Comparison of ENCODE assay signal across 17 cellular contexts in the genomic region with DNA sequence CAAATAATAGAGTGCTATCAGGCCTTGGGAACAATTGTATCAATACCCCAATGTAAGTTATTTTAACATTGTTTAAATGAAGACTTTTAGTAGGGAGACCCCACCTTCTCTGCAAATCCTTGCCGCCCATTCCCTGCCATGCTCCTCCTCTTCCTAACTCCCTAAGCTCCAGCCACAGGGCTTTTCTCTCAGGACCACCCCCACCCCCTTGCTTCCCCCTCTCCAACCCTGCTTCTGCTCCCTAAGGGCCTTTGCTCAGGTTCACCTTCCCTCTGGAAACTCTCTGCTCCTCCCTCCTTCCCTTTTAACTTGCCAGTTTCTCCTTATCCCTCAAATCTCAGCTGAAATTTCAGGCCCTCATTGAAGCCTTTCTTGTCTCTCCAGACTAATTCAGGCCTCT. TPM values are rescaled to one million over a fixed set of nuclear protein-coding genes. Genes with fewer than 3 reads are reported as not detected.
A peak's percentile ranks its signal among the peaks of the same experiment; 100 is the strongest.
DNase-seq lines count a peak whose midpoint lies in the region; ATAC-seq, FAIRE-seq and TF ChIP-seq lines count a peak whose summit lies in the region.
"Had no signal": no experiment of that assay in that cellular context is flagged by ENCODE, and none has a peak within 500 bp of the region (broad histone marks: within the 10 kb centered on the region; RNA-seq: fewer than 3 reads in every experiment).

No MANE protein-coding gene starts in this region.

- H3K79me2 ChIP-seq in GM23338 (replicated peaks; ENCODE audit: insufficient read depth), result no peaks in the 10 kb centered on the region
- H3K79me2 ChIP-seq in hepatocyte, result no peaks in the 10 kb centered on the region

- no peaks in the 10 kb centered on the region for H3K9me3 ChIP-seq in hepatocyte (ENCODE audit: low read depth)
- H3K9me3 ChIP-seq in small intestine (ENCODE audit: control insufficient read depth, low read depth), result no peaks in the 10 kb centered on the region

- no peak overlapping the region for H3K27ac Mint-ChIP-seq in GM23338
- H3K27ac Mint-ChIP-seq in WTC11, result no peak overlapping the region
- H3K27ac Mint-ChIP-seq: CD4-positive, alpha-beta T cell; H9; IgD-negative memory B cell had no signal

- no peaks in the 10 kb centered on the region for H3K36me3 Mint-ChIP-seq in GM23338 (ENCODE audit: low read depth)
- peaks cover 3% of the 10 kb centered on the region for H3K36me3 Mint-ChIP-seq in WTC11

- H3K9me2 ChIP-seq in GM23338 (ENCODE audit: insufficient read depth) (no peaks in the 10 kb centered on the region), hepatocyte (replicated peaks; ENCODE audit: insufficient read depth) (no peaks in the 10 kb centered on the region)

- H3K4me1 Mint-ChIP-seq in GM23338 (peaks cover 4% of the 10 kb centered on the region; the same call in 2 of the 3 replicates), WTC11 (no peaks in the 10 kb centered on the region)
- H3K4me1 Mint-ChIP-seq: IgD-negative memory B cell had no signal

- H3K27ac ChIP-seq in GM23338 (ENCODE audit: low read depth) (no peak overlapping the region), hepatocyte (peak overlapping the region; percentile 14), small intestine (ENCODE audit: low read depth in 1 of 2, low read length in 1 of 2) (no peak overlapping the region)
- H3K27ac ChIP-seq: C4-2B had no signal

- no peak overlapping the region for H3K4me3 ChIP-seq in GM23338
- H3K4me3 ChIP-seq in hepatocyte, result no peak overlapping the region
- H3K4me3 ChIP-seq in small intestine (ENCODE audit: low read depth in 1 of 2, low read length in 2 of 2), result no peak overlapping the region

- H3K27me3 ChIP-seq in GM23338 (ENCODE audit: insufficient read depth) (no peaks in the 10 kb centered on the region), hepatocyte (no peaks in the 10 kb centered on the region), small intestine (ENCODE audit: control insufficient read depth in 2 of 2, insufficient read depth in 2 of 2, low read length in 2 of 2) (no peaks in the 10 kb centered on the region)

- no peaks in the 10 kb centered on the region for H4K20me1 ChIP-seq in GM23338 (replicated peaks; ENCODE audit: insufficient read depth)
- H4K20me1 ChIP-seq in hepatocyte (ENCODE audit: insufficient read depth, poor library complexity, severe bottlenecking), result no peaks in the 10 kb centered on the region

- CTCF ChIA-PET in WTC11 (lab: Charles Lee), result interaction anchor here (0.5 kb wide), 1 partner anchor 238 kb away, joined by 3 read pairs; no protein-coding TSS in a partner anchor

- TF ChIP-seq CTCF in GM23338 (conservative IDR thresholded peaks at IDR 0.05; ENCODE audit: low read depth in 2 of 2) (no peak), WTC11 (IDR thresholded peaks at IDR 0.05) (no peak), hepatocyte (IDR thresholded peaks at IDR 0.05; ENCODE audit: poor library complexity) (no peak)

- H3K4me3 Mint-ChIP-seq in GM23338 (no peak overlapping the region), WTC11 (no peak overlapping the region)
- H3K4me3 Mint-ChIP-seq: CD4-positive, alpha-beta T cell; H9; IgD-negative memory B cell had no signal

- 88% methylated on average over 1 of the region's 1 CpG for WGBS in hepatocyte (ENCODE audit: low lambda C conversion rate, missing lambda C conversion rate)
- 71 to 90% (median 82%) methylated on average over 1 of the region's 1 CpG for WGBS in small intestine, 3 donors

- no peaks in the 10 kb centered on the region for H3F3A ChIP-seq in GM23338 (replicated peaks; ENCODE audit: low read depth)

- ATAC-seq in GM23338, result peak; percentile 63
- peak; percentile 57 for ATAC-seq in WTC11
- ATAC-seq in HG03571 (IDR thresholded peaks at IDR 0.05; ENCODE audit: unreplicated experiment), result no peak
- ATAC-seq in GM19035 (IDR thresholded peaks at IDR 0.05; ENCODE audit: unreplicated experiment), result no peak
- ATAC-seq: HepG2 had no signal

- H3K36me3 ChIP-seq in GM23338 (ENCODE audit: insufficient read depth) (no peaks in the 10 kb centered on the region), hepatocyte (replicated peaks; ENCODE audit: insufficient read depth, low read depth) (no peaks in the 10 kb centered on the region), small intestine (ENCODE audit: control insufficient read depth in 2 of 2, insufficient read depth in 2 of 2, low read length in 2 of 2) (no peaks in the 10 kb centered on the region)

- peak; percentile 19 for DNase-seq in GM23338 (ENCODE audit: low spot score)
- no peak for DNase-seq in WTC11 (ENCODE audit: low spot score)
- DNase-seq in hepatocyte (ENCODE audit: low spot score), result no peak
- no peak for DNase-seq in small intestine
- DNase-seq: AML-193; Caco-2; CD4-positive, alpha-beta T cell; GOT3; H9 had no signal

- FAIRE-seq in small intestine (lab: Jason Lieb, UNC), result no peak
- FAIRE-seq: A204.1, G401.6, GM12891, HepG2 had no signal

- H3K4me2 ChIP-seq in GM23338 (no peak overlapping the region), hepatocyte (no peak overlapping the region)

- H2AFZ ChIP-seq in GM23338 (peak overlapping the region; percentile 44), hepatocyte (no peak overlapping the region)

- H3K4me1 ChIP-seq in GM23338 (ENCODE audit: insufficient read depth) (no peaks in the 10 kb centered on the region; the same call in 1 of the 2 replicates), hepatocyte (ENCODE audit: insufficient read depth) (no peaks in the 10 kb centered on the region), small intestine (ENCODE audit: control insufficient read depth in 2 of 2, insufficient read depth in 1 of 2, low read depth in 1 of 2, low read length in 1 of 2) (no peaks in the 10 kb centered on the region)
- H3K4me1 ChIP-seq: Caco-2 had no signal

- POLR2A ChIA-PET in WTC11 (lab: Charles Lee), result no interaction called here

- peaks cover 5% of the 10 kb centered on the region for H3K27me3 Mint-ChIP-seq in GM23338 (ENCODE audit: insufficient read depth, low read depth, poor library complexity)
- no peaks in the 10 kb centered on the region; the same call in 1 of the 2 replicates for H3K27me3 Mint-ChIP-seq in WTC11 (ENCODE audit: low read depth)

- H3K9me3 Mint-ChIP-seq in GM23338, result peaks cover 4% of the 10 kb centered on the region; the same call in 1 of the 3 replicates
- peaks cover 9% of the 10 kb centered on the region for H3K9me3 Mint-ChIP-seq in WTC11

TF ChIP-seq in GM23338, 12 proteins besides CTCF, POLR2A, EP300 and RAD21 (continues in another document):
- TF ChIP-seq, protein P1, sequence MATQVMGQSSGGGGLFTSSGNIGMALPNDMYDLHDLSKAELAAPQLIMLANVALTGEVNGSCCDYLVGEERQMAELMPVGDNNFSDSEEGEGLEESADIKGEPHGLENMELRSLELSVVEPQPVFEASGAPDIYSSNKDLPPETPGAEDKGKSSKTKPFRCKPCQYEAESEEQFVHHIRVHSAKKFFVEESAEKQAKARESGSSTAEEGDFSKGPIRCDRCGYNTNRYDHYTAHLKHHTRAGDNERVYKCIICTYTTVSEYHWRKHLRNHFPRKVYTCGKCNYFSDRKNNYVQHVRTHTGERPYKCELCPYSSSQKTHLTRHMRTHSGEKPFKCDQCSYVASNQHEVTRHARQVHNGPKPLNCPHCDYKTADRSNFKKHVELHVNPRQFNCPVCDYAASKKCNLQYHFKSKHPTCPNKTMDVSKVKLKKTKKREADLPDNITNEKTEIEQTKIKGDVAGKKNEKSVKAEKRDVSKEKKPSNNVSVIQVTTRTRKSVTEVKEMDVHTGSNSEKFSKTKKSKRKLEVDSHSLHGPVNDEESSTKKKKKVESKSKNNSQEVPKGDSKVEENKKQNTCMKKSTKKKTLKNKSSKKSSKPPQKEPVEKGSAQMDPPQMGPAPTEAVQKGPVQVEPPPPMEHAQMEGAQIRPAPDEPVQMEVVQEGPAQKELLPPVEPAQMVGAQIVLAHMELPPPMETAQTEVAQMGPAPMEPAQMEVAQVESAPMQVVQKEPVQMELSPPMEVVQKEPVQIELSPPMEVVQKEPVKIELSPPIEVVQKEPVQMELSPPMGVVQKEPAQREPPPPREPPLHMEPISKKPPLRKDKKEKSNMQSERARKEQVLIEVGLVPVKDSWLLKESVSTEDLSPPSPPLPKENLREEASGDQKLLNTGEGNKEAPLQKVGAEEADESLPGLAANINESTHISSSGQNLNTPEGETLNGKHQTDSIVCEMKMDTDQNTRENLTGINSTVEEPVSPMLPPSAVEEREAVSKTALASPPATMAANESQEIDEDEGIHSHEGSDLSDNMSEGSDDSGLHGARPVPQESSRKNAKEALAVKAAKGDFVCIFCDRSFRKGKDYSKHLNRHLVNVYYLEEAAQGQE (IDR thresholded peaks at IDR 0.05; ENCODE audit: unreplicated experiment), result no peak

TF ChIP-seq in WTC11, 78 proteins besides CTCF, POLR2A, EP300 and RAD21:
- TF ChIP-seq TEAD4 (CRISPR knock-in tag; IDR thresholded peaks at IDR 0.05), result no peak

RNA-seq across cellular contexts. Expression of a gene that starts 16.8 kb away (rescaled TPM):
- total RNA-seq in GM23338 (2014; rRNA removed; shearing (Covaris generic)), result not detected in 2 replicates
- polyA plus RNA-seq in GM23338 (2016; fragmentation: Nextera tagmentation; extraction: Ambion mirVana) (not detected in 2 replicates), hepatocyte (not detected in 2 replicates), small intestine (not detected)
- total RNA-seq in WTC11 (2021) (not detected in 3 replicates), hepatocyte (not detected in 2 replicates)
- total RNA-seq: Caco-2; CD4-positive, alpha-beta T cell; H9; HepG2 had no signal
- polyA plus RNA-seq: HepG2, IgD-negative memory B cell had no signal

RNA-seq across cellular contexts. Expression of a gene that starts 53.7 kb away (rescaled TPM):
- total RNA-seq in GM23338 (2014; rRNA removed; shearing (Covaris generic)), result 30.9 and 42.8 TPM in 2 replicates
- polyA plus RNA-seq in GM23338 (2016; fragmentation: Nextera tagmentation; extraction: Ambion mirVana) (29.1 and 31.9 TPM in 2 replicates), hepatocyte (40.4 and 41.5 TPM in 2 replicates), small intestine (10 to 100 TPM in 1 of 3 donors, 1 to 10 TPM in 2; 6.2 to 21.3 (median 7.4) TPM)
- total RNA-seq in WTC11 (2021) (25.0 to 32.9 TPM (median 30.6 TPM) in 3 replicates), hepatocyte (45.8 and 50.2 TPM in 2 replicates)

Comparison
In these comparisons a context has a peak if more than half of its experiments do, and no peak if none do; other contexts are left out.
1. ATAC-seq: peak in GM23338 (single experiment) and WTC11 (single experiment); none in HG03571 (single experiment) and GM19035 (single experiment).